1 cellular context compared by ENCODE assay signal in the genomic region with DNA sequence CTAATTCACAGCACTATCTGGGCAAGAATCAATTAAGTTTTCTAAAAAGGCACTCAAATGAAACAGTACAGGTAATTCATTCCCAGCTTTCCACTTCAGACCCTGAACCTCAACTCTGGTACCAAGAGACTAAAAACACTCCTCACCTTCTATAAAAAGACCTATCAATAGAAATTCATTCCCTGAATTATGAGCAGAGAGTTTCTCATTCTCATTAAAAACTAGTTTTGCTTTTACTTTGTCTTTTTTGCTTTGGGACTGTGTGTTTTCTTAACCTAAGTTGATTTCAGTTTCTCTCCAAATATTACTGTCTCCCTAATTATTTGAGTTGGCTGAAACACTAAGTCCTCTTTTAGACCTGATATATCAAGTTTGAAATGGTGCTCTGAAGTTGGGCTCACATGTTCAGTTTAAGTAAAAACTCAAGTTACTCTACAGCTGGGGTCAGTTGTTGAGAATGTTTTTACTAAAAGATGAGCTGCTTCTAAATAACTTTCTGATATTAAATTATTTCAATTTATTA.
TF ChIP-seq lines count a peak whose summit lies in the region.

No MANE protein-coding gene starts in this region.

TF ChIP-seq in IMR-90, 13 proteins besides CTCF, POLR2A, EP300 and RAD21 (continued from another document):
- TF ChIP-seq RCOR1 (IDR thresholded peaks at IDR 0.05; ENCODE audit: insufficient replicate concordance, low read length) (no peak), NFE2L2 (IDR thresholded peaks at IDR 0.05; ENCODE audit: low read depth, low read length) (no peak), FOS (IDR thresholded peaks at IDR 0.05; ENCODE audit: low read depth, low read length) (no peak), BHLHE40 (IDR thresholded peaks at IDR 0.05; ENCODE audit: low read depth, low read length) (no peak), MAZ (IDR thresholded peaks at IDR 0.05; ENCODE audit: borderline replicate concordance, low read depth, low read length) (no peak), SMC3 (IDR thresholded peaks at IDR 0.05; ENCODE audit: low read depth, low read length) (no peak)
